In the genomic region with DNA sequence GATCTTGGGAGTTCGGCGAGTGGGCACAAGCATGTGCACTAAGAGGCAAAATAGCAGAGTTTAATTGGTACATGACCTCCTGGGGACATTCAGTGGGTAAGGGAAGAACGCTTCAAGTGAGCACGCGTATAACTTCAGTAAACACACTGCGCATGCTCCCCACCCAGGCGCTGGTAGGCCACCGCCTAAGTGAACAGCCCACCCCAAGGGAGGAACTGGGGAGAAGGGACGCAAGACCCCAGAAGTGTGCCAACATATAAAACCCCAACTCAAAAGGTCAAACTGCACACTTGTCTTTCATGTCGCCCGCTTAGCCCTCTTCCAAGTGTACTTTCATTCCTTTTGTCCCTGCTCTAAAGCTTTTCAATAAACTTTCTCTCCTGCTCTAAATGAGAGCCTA, we compare ENCODE assay signal across 11 cellular contexts. TPM values are rescaled to one million over a fixed set of nuclear protein-coding genes. Genes with fewer than 3 reads are reported as not detected.
DNase-seq lines count a peak whose midpoint lies in the region; ATAC-seq and TF ChIP-seq lines count a peak whose summit lies in the region.
"Had no signal": no experiment of that assay in that cellular context is flagged by ENCODE, and none has a peak within 500 bp of the region (broad histone marks: within the 10 kb centered on the region; RNA-seq: fewer than 3 reads in every experiment).

No MANE protein-coding gene starts in this region.

- intact Hi-C loops in Right ventricle myocardium inferior (cut with DNase I): no loop called here
- intact Hi-C loops in cardiac septum (cut with DNase I): no loop called here

- H3K4me3 ChIP-seq in brain microvascular endothelial cell (ENCODE audit: low read depth, low read length): peak overlapping the region; percentile 22
- H3K4me3 ChIP-seq in lung: no peak overlapping the region
- H3K4me3 ChIP-seq in upper lobe of left lung: peak overlapping the region in 1 of 4 donors; percentile 29
- H3K4me3 ChIP-seq: breast epithelium, stomach had no signal

- peak; percentile 65 for ATAC-seq in Right ventricle myocardium inferior
- ATAC-seq in lung (ENCODE audit: insufficient read depth, low FRiP score): no peak
- ATAC-seq in upper lobe of left lung (ENCODE audit: low FRiP score in 2 of 2): peak in 1 of 2 donors; percentile 64

- H3K27ac ChIP-seq in brain microvascular endothelial cell (no peak overlapping the region), lung (ENCODE audit: low read depth in 1 of 2, low read length in 1 of 2) (no peak overlapping the region), upper lobe of left lung (peak overlapping the region in 1 of 4 donors; percentile 23)

- no peak for TF ChIP-seq EP300 in upper lobe of left lung (IDR thresholded peaks at IDR 0.05)

- DNase-seq in Right ventricle myocardium inferior (ENCODE audit: missing footprints) (peak; percentile 87), cardiac septum (ENCODE audit: low spot score) (no peak), brain microvascular endothelial cell (peak; percentile 18), lung (ENCODE audit: low spot score) (peak; percentile 61), upper lobe of left lung (peak; percentile 32 to 57), AML-193 (lab: John Stamatoyannopoulos, UW) (no peak), NCI-H524 (lab: John Stamatoyannopoulos, UW) (no peak)
- DNase-seq in central memory CD4-positive, alpha-beta T cell: no peak
- DNase-seq: stomach had no signal

- 55 to 61% methylated on average over 11 of the region's 11 CpGs for WGBS in lung, 2 donors
- 48 to 51% methylated on average over 11 of the region's 11 CpGs for WGBS in upper lobe of left lung, 2 donors

- TF ChIP-seq POLR2A in upper lobe of left lung (IDR thresholded peaks at IDR 0.05): no peak

- no peaks in the 10 kb centered on the region for H3K4me1 ChIP-seq in lung (ENCODE audit: control insufficient read depth in 2 of 2, insufficient read depth in 2 of 2, low read length in 2 of 2)
- H3K4me1 ChIP-seq in upper lobe of left lung: peaks cover 0 to 9% (median 4%) of the 10 kb centered on the region in 4 donors
- H3K4me1 ChIP-seq: breast epithelium had no signal

- H3K36me3 ChIP-seq in brain microvascular endothelial cell (replicated peaks): no peaks in the 10 kb centered on the region
- no peaks in the 10 kb centered on the region for H3K36me3 ChIP-seq in lung (ENCODE audit: control insufficient read depth in 2 of 2, insufficient read depth in 2 of 2, low read length in 2 of 2)
- H3K36me3 ChIP-seq in upper lobe of left lung: no peaks in the 10 kb centered on the region
- H3K36me3 ChIP-seq: breast epithelium, stomach had no signal

- H3K27me3 ChIP-seq in brain microvascular endothelial cell (replicated peaks) (no peaks in the 10 kb centered on the region), lung (ENCODE audit: control insufficient read depth, insufficient read depth) (no peaks in the 10 kb centered on the region), upper lobe of left lung (no peaks in the 10 kb centered on the region)
- H3K27me3 ChIP-seq: breast epithelium, stomach had no signal

- in situ Hi-C loops in brain microvascular endothelial cell (cut with HindIII; ENCODE audit: low pct_ligation_motif_present, low sequenced_read_pairs): no loop called here

- TF ChIP-seq CTCF in brain microvascular endothelial cell (IDR thresholded peaks at IDR 0.05; ENCODE audit: low read depth, low read length, missing control alignments): no peak
- no peak for TF ChIP-seq CTCF in lung (IDR thresholded peaks at IDR 0.05; ENCODE audit: control extremely low read depth, extremely low read depth)
- TF ChIP-seq CTCF in upper lobe of left lung (IDR thresholded peaks at IDR 0.05): no peak

- no peaks in the 10 kb centered on the region for H3K9me3 ChIP-seq in lung (ENCODE audit: control insufficient read depth in 2 of 2, insufficient read depth in 1 of 2, low read length in 1 of 2)
- H3K9me3 ChIP-seq in upper lobe of left lung: no peaks in the 10 kb centered on the region
- H3K9me3 ChIP-seq: breast epithelium, stomach had no signal

RNA-seq across cellular contexts. Expression of a gene that starts 10.5 kb away (rescaled TPM):
- total RNA-seq in Right ventricle myocardium inferior: 0.14 TPM
- total RNA-seq in cardiac septum: not detected
- total RNA-seq in lung: under 1 TPM; 0.26 to 0.28 TPM
- under 1 TPM; 0.11 to 0.28 TPM for polyA plus RNA-seq in lung
- total RNA-seq in upper lobe of left lung: 1 to 10 TPM in 3 of 6 donors, under 1 TPM in 2, not detected in 1; 0.57 to 3.1 (median 1.0) TPM
- total RNA-seq: stomach had no signal

RNA-seq across cellular contexts. Expression of a gene that starts 12.4 kb away (rescaled TPM):
- total RNA-seq in Right ventricle myocardium inferior (not detected), cardiac septum (not detected), lung (1 to 10 TPM in 1 of 2 donors, under 1 TPM in 1; 0.40 to 5.6 TPM), upper lobe of left lung (1 to 10 TPM in 3 of 6 donors, under 1 TPM in 2, not detected in 1; 0.15 to 4.7 (median 1.9) TPM)
- polyA plus RNA-seq in lung: 1 to 10 TPM; 4.4 to 6.5 TPM
- total RNA-seq: myocyte had no signal

RNA-seq across cellular contexts. Expression of a gene that starts 36.2 kb away (rescaled TPM):
- total RNA-seq in Right ventricle myocardium inferior: 4.2 TPM
- 3.2 TPM for total RNA-seq in cardiac septum
- 1 to 10 TPM; 1.3 to 1.5 TPM for total RNA-seq in lung
- 1 to 10 TPM in 1 of 2 donors, under 1 TPM in 1; 0.48 to 1.2 TPM for polyA plus RNA-seq in lung
- total RNA-seq in upper lobe of left lung: 1 to 10 TPM in 5 of 6 donors, not detected in 1; 1.1 to 3.1 (median 1.3) TPM

RNA-seq across cellular contexts. Expression of a gene that starts 37.4 kb away (rescaled TPM):
- 8.4 TPM for total RNA-seq in Right ventricle myocardium inferior
- 6.5 TPM for total RNA-seq in cardiac septum
- total RNA-seq in lung: 1 to 10 TPM in 1 of 2 donors, under 1 TPM in 1; 0.88 to 5.4 TPM
- polyA plus RNA-seq in lung: 10 to 100 TPM in 1 of 2 donors, 1 to 10 TPM in 1; 4.8 to 13.0 TPM
- total RNA-seq in upper lobe of left lung: 1 to 10 TPM; 2.1 to 8.1 (median 5.3) TPM

RNA-seq across cellular contexts. Expression of a gene that starts 46.2 kb away (rescaled TPM):
- total RNA-seq in Right ventricle myocardium inferior (15.2 TPM), cardiac septum (4.4 TPM), lung (10 to 100 TPM in 1 of 2 donors, 1 to 10 TPM in 1; 9.4 to 10.3 TPM), upper lobe of left lung (10 to 100 TPM in 3 of 6 donors, 1 to 10 TPM in 3; 5.2 to 25.4 (median 10.0) TPM)
- polyA plus RNA-seq in lung: 10 to 100 TPM in 1 of 2 donors, 1 to 10 TPM in 1; 6.8 to 16.8 TPM

Comparison
In these comparisons a context has a peak if more than half of its experiments do, and no peak if none do; other contexts are left out.
1. DNase-seq: peak in Right ventricle myocardium inferior (single experiment), brain microvascular endothelial cell (single experiment), lung (single experiment) and upper lobe of left lung (2 of 2); none in cardiac septum (single experiment), AML-193 (0 of 2), central memory CD4-positive, alpha-beta T cell (single experiment) and NCI-H524 (0 of 2).